In the genomic region with DNA sequence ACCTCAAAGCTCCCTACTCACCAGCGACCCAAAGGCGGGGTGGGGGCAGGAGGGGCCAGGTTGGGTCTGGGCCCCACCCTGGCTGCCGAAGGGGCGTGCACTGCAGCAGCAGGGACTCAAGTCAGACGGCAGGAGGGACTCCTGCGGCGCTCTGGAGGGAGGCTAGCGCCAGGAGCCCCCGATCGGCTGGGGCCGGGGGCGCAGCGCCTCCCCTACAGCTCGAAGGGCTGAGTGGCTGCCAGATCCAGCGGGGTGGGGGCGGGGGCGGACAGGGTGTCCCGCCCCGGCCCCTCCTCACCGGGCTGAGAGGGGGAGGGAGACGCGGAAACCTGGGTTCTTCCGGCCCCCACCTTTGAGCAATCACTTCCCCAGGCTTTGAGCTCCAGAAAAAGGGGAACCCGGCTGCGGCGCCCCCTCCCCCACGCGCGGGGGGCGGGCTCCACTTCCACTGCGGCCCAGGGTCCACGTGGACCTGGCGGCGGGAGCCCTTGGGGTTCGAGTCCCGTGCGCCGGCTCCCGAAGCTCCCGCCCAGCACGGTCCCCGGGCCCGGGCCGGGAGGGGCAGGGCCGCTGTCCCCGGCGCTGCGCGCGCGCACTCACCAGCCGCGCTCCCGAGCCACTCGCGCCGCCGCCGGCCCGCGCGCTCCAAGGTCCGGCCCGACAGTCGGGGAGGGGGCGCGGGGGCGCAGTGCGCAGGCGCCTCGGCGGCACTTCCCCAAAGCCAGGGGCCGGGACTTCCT, we compare ENCODE assay signal across 7 cellular contexts. TPM values are rescaled to one million over a fixed set of nuclear protein-coding genes. Genes with fewer than 3 reads are reported as not detected.
DNase-seq lines count a peak whose midpoint lies in the region; ATAC-seq, FAIRE-seq and TF ChIP-seq lines count a peak whose summit lies in the region.

A gene with protein sequence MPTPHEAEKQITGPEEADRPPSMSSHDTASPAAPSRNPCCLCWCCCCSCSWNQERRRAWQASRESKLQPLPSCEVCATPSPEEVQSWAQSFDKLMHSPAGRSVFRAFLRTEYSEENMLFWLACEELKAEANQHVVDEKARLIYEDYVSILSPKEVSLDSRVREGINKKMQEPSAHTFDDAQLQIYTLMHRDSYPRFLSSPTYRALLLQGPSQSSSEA (minus strand): TSS at position 246 of the 740 bp plus-strand sequence. CDS start 2,632 bp downstream, outside the sequence.

- peak; percentile 74 for DNase-seq in GM12892 (ENCODE audit: insufficient read length)
- DNase-seq in NCI-H69 (lab: John Stamatoyannopoulos, UW): peak; percentile 83
- DNase-seq in activated CD4-positive, alpha-beta T cell treated with anti-CD3 and anti-CD28 coated beads, Interleukin-2, amount 50 U/mL, for 4 hours: peak; percentile 52 to 57
- DNase-seq in ecto neural progenitor cell (ENCODE audit: low spot score): peak; percentile 86
- DNase-seq in lower leg skin (ENCODE audit: low spot score in 2 of 2): peak; percentile 64 to 94
- peak; percentile 38 to 57 (median 48) for DNase-seq in stimulated activated CD4-positive, alpha-beta T cell treated with anti-CD3 and anti-CD28 coated beads, TNF-alpha, amount 100 ng/mL, for 4 hours (ENCODE audit: low read depth in 3 of 3)

- TF ChIP-seq POLR2A in GM12892 (IDR thresholded peaks at IDR 0.05; ENCODE audit: low read depth, low read length) (no peak), lower leg skin (IDR thresholded peaks at IDR 0.05) (no peak)

- intact Hi-C loops in lower leg skin (cut with DNase I; ENCODE audit: low total_unique reads): no loop called here

- WGBS in lower leg skin, 2 donors: 0 to 1% methylated on average over 9 to 34 of the region's 73 CpGs

- ATAC-seq in HG02759 (IDR thresholded peaks at IDR 0.05; ENCODE audit: unreplicated experiment): peak; percentile 44

- H3K4me3 ChIP-seq in lower leg skin (ENCODE audit: low read depth, poor library complexity, severe bottlenecking): peak within 1 kb of the TSS; percentile 56

- peak; percentile 93 for FAIRE-seq in GM12892 (lab: Jason Lieb, UNC)

- TF ChIP-seq CTCF in lower leg skin (IDR thresholded peaks at IDR 0.05): no peak

RNA-seq across cellular contexts. Expression of the gene that starts here (rescaled TPM):
- polyA plus RNA-seq in GM12892 (2012; ENCODE audit: missing spikeins): 14.0 TPM
- total RNA-seq in lower leg skin: 10 to 100 TPM; 10.4 to 26.4 (median 16.6) TPM

Comparison
In these comparisons a context has a peak if more than half of its experiments do, and no peak if none do; other contexts are left out.
1. Peak in every context shown above with its lines: DNase-seq, ATAC-seq and H3K4me3 ChIP-seq.